30 cellular contexts compared by ENCODE assay signal in the genomic region with DNA sequence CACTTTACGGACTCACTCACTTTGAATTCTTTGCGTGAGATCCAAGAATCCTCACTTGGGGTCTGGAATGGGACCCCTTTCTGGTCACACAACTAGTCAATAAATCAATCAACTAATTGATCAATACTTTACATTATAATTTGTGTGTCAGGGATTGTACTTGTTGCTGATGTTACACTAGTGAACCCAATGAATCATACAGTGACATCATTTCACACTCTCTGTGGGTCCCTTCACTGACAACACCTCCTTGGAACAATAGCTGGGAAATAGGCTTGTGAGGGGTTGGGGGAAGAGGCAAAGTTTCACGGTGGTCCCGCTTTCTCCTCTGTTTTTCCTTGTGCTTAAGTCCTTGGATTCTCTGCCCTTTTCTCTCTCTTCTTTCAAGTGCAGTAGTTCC. TPM values are rescaled to one million over a fixed set of nuclear protein-coding genes. Genes with fewer than 3 reads are reported as not detected.
"Had no signal": no experiment of that assay in that cellular context is flagged by ENCODE, and none has a peak within 500 bp of the region (broad histone marks: within the 10 kb centered on the region; RNA-seq: fewer than 3 reads in every experiment).

No MANE protein-coding gene starts in this region.

- H3K9me3 ChIP-seq: body of pancreas, gastroesophageal sphincter, lower lobe of right lung, testis had no signal

- FAIRE-seq: keratinocyte, small intestine had no signal

- H3K27me3 ChIP-seq: body of pancreas, gastroesophageal sphincter, neural progenitor cell, testis had no signal

- H3K27ac ChIP-seq: body of pancreas, gastroesophageal sphincter, lower lobe of right lung, neural progenitor cell, testis, VCaP had no signal

- H3K9me3 Mint-ChIP-seq: activated CD4-positive, alpha-beta T cell treated with anti-CD3 and anti-CD28 coated beads, Interleukin-2, amount 10 ng/mL, durations not matched to agents 7 days and 5 days; activated naive CD4-positive, alpha-beta T cell treated with anti-CD3 and anti-CD28 coated beads for 36 hours; activated naive CD8-positive, alpha-beta T cell treated with anti-CD3 and anti-CD28 coated beads, Interleukin-2, amount 50 U/mL, for 24 hours; activated T-cell treated with anti-CD3 and anti-CD28 coated beads, Interleukin-2, amount 50 U/mL, for 4 hours; dendritic cell treated with granulocyte-macrophage colony-stimulating factor and Interleukin-4, amounts not matched to agents 40 ng/mL and 50 ng/mL, for 4 days; naive thymus-derived CD8-positive, alpha-beta T cell; neural progenitor cell; stimulated activated memory B cell treated with anti-CD40 and anti-IgM and Interleukin-4, amounts not matched to agents 10 μg/mL and 1 μg/mL and 100 μg/mL, for 72 hours; T-cell; T-helper 2 cell treated with Interferon-gamma antibody and Interleukin-4, amounts not matched to agents 5 μg/mL and 100 μg/mL, for 36 hours; type B pancreatic cell had no signal

- H3K4me1 Mint-ChIP-seq: activated CD4-positive, alpha-beta T cell treated with anti-CD3 and anti-CD28 coated beads, Interleukin-2, amount 10 ng/mL, durations not matched to agents 7 days and 5 days; activated naive CD8-positive, alpha-beta T cell treated with anti-CD3 and anti-CD28 coated beads, Interleukin-2, amount 50 U/mL, for 24 hours; naive thymus-derived CD8-positive, alpha-beta T cell; neural progenitor cell; stimulated activated memory B cell treated with anti-CD40 and anti-IgM and Interleukin-4, amounts not matched to agents 10 μg/mL and 1 μg/mL and 100 μg/mL, for 72 hours; T-cell had no signal

- H3K4me3 ChIP-seq: body of pancreas, gastroesophageal sphincter, lower lobe of right lung, neural progenitor cell, testis had no signal

- H3K4me3 Mint-ChIP-seq: activated CD4-positive, alpha-beta T cell treated with anti-CD3 and anti-CD28 coated beads, Interleukin-2, amount 10 ng/mL, durations not matched to agents 7 days and 5 days; activated naive CD4-positive, alpha-beta T cell treated with anti-CD3 and anti-CD28 coated beads for 36 hours; activated naive CD8-positive, alpha-beta T cell treated with anti-CD3 and anti-CD28 coated beads, Interleukin-2, amount 50 U/mL, for 24 hours; activated T-cell treated with anti-CD3 and anti-CD28 coated beads, Interleukin-2, amount 50 U/mL, for 4 hours; dendritic cell treated with granulocyte-macrophage colony-stimulating factor and Interleukin-4, amounts not matched to agents 40 ng/mL and 50 ng/mL, for 4 days; naive thymus-derived CD8-positive, alpha-beta T cell; neural progenitor cell; stimulated activated memory B cell treated with anti-CD40 and anti-IgM and Interleukin-4, amounts not matched to agents 10 μg/mL and 1 μg/mL and 100 μg/mL, for 72 hours; T-cell; T-helper 2 cell treated with Interferon-gamma antibody and Interleukin-4, amounts not matched to agents 5 μg/mL and 100 μg/mL, for 36 hours; type B pancreatic cell had no signal

- H3K36me3 Mint-ChIP-seq: naive thymus-derived CD8-positive, alpha-beta T cell; neural progenitor cell; stimulated activated memory B cell treated with anti-CD40 and anti-IgM and Interleukin-4, amounts not matched to agents 10 μg/mL and 1 μg/mL and 100 μg/mL, for 72 hours; T-cell; type B pancreatic cell had no signal

- H3K4me2 ChIP-seq: neural progenitor cell had no signal

- H3K4me1 ChIP-seq: body of pancreas, gastroesophageal sphincter, lower lobe of right lung, neural progenitor cell, testis had no signal

- H3K36me3 ChIP-seq: gastroesophageal sphincter, lower lobe of right lung, neural progenitor cell had no signal

- DNase-seq: activated CD4-positive, alpha-beta T cell treated with anti-CD3 and anti-CD28 coated beads, Interleukin-2, amount 10 ng/mL, durations not matched to agents 7 days and 5 days; activated CD8-positive, alpha-beta memory T cell treated with anti-CD3 and anti-CD28 coated beads for 24 hours; activated CD8-positive, alpha-beta memory T cell treated with anti-CD3 and anti-CD28 coated beads, Interleukin-2, amount 50 U/mL, for 4 hours; activated effector memory CD4-positive, alpha-beta T cell treated with Interleukin-2 at 50 U/mL for 16 hours; activated naive CD4-positive, alpha-beta T cell treated with anti-CD3 and anti-CD28 coated beads for 36 hours; activated naive CD8-positive, alpha-beta T cell treated with anti-CD3 and anti-CD28 coated beads, Interleukin-2, amount 50 U/mL, for 24 hours; activated T-cell treated with anti-CD3 and anti-CD28 coated beads, Interleukin-2, amount 50 U/mL, for 4 hours; body of pancreas; caudate nucleus; effector CD4-positive, alpha-beta T cell; head of caudate nucleus; lower lobe of right lung; naive thymus-derived CD8-positive, alpha-beta T cell; posterior cingulate gyrus; small intestine; stimulated activated CD4-positive, alpha-beta T cell treated with anti-CD3 and anti-CD28 coated beads, Interleukin-2, amount 100 ng/mL, for 24 hours; T-cell; testis had no signal

- H3K9ac ChIP-seq: neural progenitor cell had no signal

- H3K27ac Mint-ChIP-seq: activated CD4-positive, alpha-beta T cell treated with anti-CD3 and anti-CD28 coated beads, Interleukin-2, amount 10 ng/mL, durations not matched to agents 7 days and 5 days; activated naive CD4-positive, alpha-beta T cell treated with anti-CD3 and anti-CD28 coated beads for 36 hours; activated naive CD8-positive, alpha-beta T cell treated with anti-CD3 and anti-CD28 coated beads, Interleukin-2, amount 50 U/mL, for 24 hours; dendritic cell treated with granulocyte-macrophage colony-stimulating factor and Interleukin-4, amounts not matched to agents 40 ng/mL and 50 ng/mL, for 4 days; naive thymus-derived CD8-positive, alpha-beta T cell; neural progenitor cell; stimulated activated memory B cell treated with anti-CD40 and anti-IgM and Interleukin-4, amounts not matched to agents 10 μg/mL and 1 μg/mL and 100 μg/mL, for 72 hours; T-cell; T-helper 2 cell treated with Interferon-gamma antibody and Interleukin-4, amounts not matched to agents 5 μg/mL and 100 μg/mL, for 36 hours; type B pancreatic cell had no signal

- H3K27me3 Mint-ChIP-seq: dendritic cell treated with granulocyte-macrophage colony-stimulating factor and Interleukin-4, amounts not matched to agents 40 ng/mL and 50 ng/mL, for 4 days had no signal

- ATAC-seq: activated CD4-positive, CD25-positive, alpha-beta regulatory T cell treated with anti-CD3 and anti-CD28 coated beads, Interleukin-2, amount 50 U/mL, for 24 hours; activated naive CD8-positive, alpha-beta T cell treated with anti-CD3 and anti-CD28 coated beads, Interleukin-2, amount 50 U/mL, for 24 hours; body of pancreas; esophagus mucosa; gastroesophageal sphincter; lower lobe of right lung; naive thymus-derived CD8-positive, alpha-beta T cell; sciatic nerve; stimulated activated memory B cell treated with anti-CD40 and anti-IgM and Interleukin-4, amounts not matched to agents 10 μg/mL and 1 μg/mL and 100 μg/mL, for 72 hours; T-cell had no signal

RNA-seq across cellular contexts. Expression of gene TPH2, which starts 35.0 kb away (rescaled TPM):
- total RNA-seq: activated CD4-positive, alpha-beta T cell treated with anti-CD3 and anti-CD28 coated beads, Interleukin-2, amount 10 ng/mL, durations not matched to agents 7 days and 5 days; activated naive CD4-positive, alpha-beta T cell treated with anti-CD3 and anti-CD28 coated beads for 36 hours; activated T-cell treated with anti-CD3 and anti-CD28 coated beads, Interleukin-2, amount 50 U/mL, for 4 hours; esophagus mucosa; gastroesophageal sphincter; lower lobe of right lung; naive thymus-derived CD8-positive, alpha-beta T cell; omental fat pad; sciatic nerve had no signal
- polyA plus RNA-seq: keratinocyte; naive thymus-derived CD8-positive, alpha-beta T cell; small intestine had no signal
